In genomic region chr9:94827584-94828304, GRCh38 we compare ENCODE assay signal across 1 cellular context.
A peak's percentile ranks its signal among the peaks of the same experiment; 100 is the strongest.
TF ChIP-seq lines count a peak whose summit lies in the region.

No MANE protein-coding gene starts in this region.

TF ChIP-seq in HepG2, 621 proteins besides CTCF, POLR2A, EP300 and RAD21 (continued from another document and continues in another):
- TF ChIP-seq USF2 (IDR thresholded peaks at IDR 0.05; ENCODE audit: low read depth, low read length) (no peak), USF2 (CRISPR knock-in tag; IDR thresholded peaks at IDR 0.05; ENCODE audit: borderline replicate concordance) (no peak), GRHL1 (CRISPR knock-in tag; conservative IDR thresholded peaks at IDR 0.05) (no peak), ARID3A (IDR thresholded peaks at IDR 0.05; ENCODE audit: low read depth, low read length) (peak; percentile 76; the same call in 1 of the 2 replicates), NR2F1 (CRISPR knock-in tag; IDR thresholded peaks at IDR 0.05) (peak; percentile 38 to 65; a peak in 3 of 4 replicates), ZNF775 (CRISPR knock-in tag; IDR thresholded peaks at IDR 0.05; ENCODE audit: borderline replicate concordance) (no peak), PHF8 (CRISPR knock-in tag; IDR thresholded peaks at IDR 0.05) (no peak), ZGPAT (CRISPR knock-in tag; IDR thresholded peaks at IDR 0.05) (peak; percentile 77), ZNF569 (CRISPR knock-in tag; IDR thresholded peaks at IDR 0.05; ENCODE audit: borderline replicate concordance) (no peak), PITX1 (CRISPR knock-in tag; IDR thresholded peaks at IDR 0.05) (peak; percentile 89), ZBTB8A (CRISPR knock-in tag; IDR thresholded peaks at IDR 0.05; ENCODE audit: borderline replicate concordance, low read depth) (no peak), ZNF180 (CRISPR knock-in tag; IDR thresholded peaks at IDR 0.05; ENCODE audit: borderline replicate concordance, low read depth) (no peak), KDM3A (CRISPR knock-in tag; IDR thresholded peaks at IDR 0.05; ENCODE audit: low read depth) (no peak), GLMP (CRISPR knock-in tag; IDR thresholded peaks at IDR 0.05; ENCODE audit: borderline replicate concordance) (no peak), ZNF605 (CRISPR knock-in tag; IDR thresholded peaks at IDR 0.05) (0 out of 2 replicates have a peak, but pooled peaks have one; percentile 16), SP1 (IDR thresholded peaks at IDR 0.05) (no peak), SP1 (CRISPR knock-in tag; IDR thresholded peaks at IDR 0.05) (no peak), ZSCAN21 (CRISPR knock-in tag; IDR thresholded peaks at IDR 0.05; ENCODE audit: borderline replicate concordance) (no peak), ZBTB38 (CRISPR knock-in tag; IDR thresholded peaks at IDR 0.05) (no peak), FOXO1 (CRISPR knock-in tag; IDR thresholded peaks at IDR 0.05) (peak; percentile 82), SKI (IDR thresholded peaks at IDR 0.05; ENCODE audit: partially characterized antibody) (no peak), MXI1 (IDR thresholded peaks at IDR 0.05; ENCODE audit: borderline replicate concordance, low read depth, low read length) (no peak), ZNF335 (CRISPR knock-in tag; IDR thresholded peaks at IDR 0.05) (0 out of 2 replicates have a peak, but pooled peaks have one; percentile 32), MAX (IDR thresholded peaks at IDR 0.05) (peak; percentile 59), NFYC (CRISPR knock-in tag; IDR thresholded peaks at IDR 0.05) (no peak), ZBTB25 (CRISPR knock-in tag; IDR thresholded peaks at IDR 0.05) (no peak; the same call in 1 of the 2 replicates), MEF2D (CRISPR knock-in tag; IDR thresholded peaks at IDR 0.05) (no peak), ATF6 (CRISPR knock-in tag; conservative IDR thresholded peaks at IDR 0.05) (no peak), ZIK1 (CRISPR knock-in tag; IDR thresholded peaks at IDR 0.05; ENCODE audit: borderline replicate concordance, low read depth) (no peak), GABPB1 (CRISPR knock-in tag; IDR thresholded peaks at IDR 0.05) (no peak), ZNF614 (CRISPR knock-in tag; IDR thresholded peaks at IDR 0.05; ENCODE audit: borderline replicate concordance) (peak; percentile 80), CSRNP1 (CRISPR knock-in tag; IDR thresholded peaks at IDR 0.05) (no peak), FUBP1 (CRISPR knock-in tag; IDR thresholded peaks at IDR 0.05; ENCODE audit: borderline replicate concordance) (no peak), TMF1 (CRISPR knock-in tag; IDR thresholded peaks at IDR 0.05; ENCODE audit: low read depth) (no peak), ZNF572 (CRISPR knock-in tag; IDR thresholded peaks at IDR 0.05) (no peak), ZC3H4 (CRISPR knock-in tag; IDR thresholded peaks at IDR 0.05; ENCODE audit: borderline replicate concordance) (no peak), FOSL1 (CRISPR knock-in tag; IDR thresholded peaks at IDR 0.05; ENCODE audit: borderline replicate concordance) (no peak), TEAD3 (CRISPR knock-in tag; optimal IDR thresholded peaks at IDR 0.05; ENCODE audit: borderline replicate concordance) (no peak), SP5 (CRISPR knock-in tag; IDR thresholded peaks at IDR 0.05; ENCODE audit: borderline replicate concordance, low read depth) (peak; percentile 41; the same call in 1 of the 2 replicates), KDM2A (CRISPR knock-in tag; IDR thresholded peaks at IDR 0.05; ENCODE audit: borderline replicate concordance, low read depth) (no peak), DMAP1 (CRISPR knock-in tag; IDR thresholded peaks at IDR 0.05) (peak; percentile 56; the same call in 1 of the 2 replicates), POLR2G (IDR thresholded peaks at IDR 0.05; ENCODE audit: low read depth, low read length) (peak; percentile 81), HIC2 (CRISPR knock-in tag; IDR thresholded peaks at IDR 0.05; ENCODE audit: low read depth) (peak; percentile 57; the same call in 1 of the 2 replicates), ZNF577 (CRISPR knock-in tag; IDR thresholded peaks at IDR 0.05; ENCODE audit: borderline replicate concordance, low read depth) (no peak), BRCA1 (CRISPR knock-in tag; IDR thresholded peaks at IDR 0.05) (no peak), KDM6A (CRISPR knock-in tag; IDR thresholded peaks at IDR 0.05; ENCODE audit: low read depth) (peak; percentile 92), ASH2L (IDR thresholded peaks at IDR 0.05; ENCODE audit: insufficient read length, low read depth, low read length) (peak; percentile 92), ZNF558 (CRISPR knock-in tag; IDR thresholded peaks at IDR 0.05; ENCODE audit: borderline replicate concordance) (no peak), RXRA (CRISPR knock-in tag; IDR thresholded peaks at IDR 0.05) (peak; percentile 56; the same call in 1 of the 2 replicates), ZNF746 (CRISPR knock-in tag; IDR thresholded peaks at IDR 0.05) (no peak), ZNF670 (CRISPR knock-in tag; IDR thresholded peaks at IDR 0.05; ENCODE audit: borderline replicate concordance) (peak; percentile 64; the same call in 1 of the 2 replicates)
